9 cellular contexts compared by ENCODE assay signal in the genomic region with DNA sequence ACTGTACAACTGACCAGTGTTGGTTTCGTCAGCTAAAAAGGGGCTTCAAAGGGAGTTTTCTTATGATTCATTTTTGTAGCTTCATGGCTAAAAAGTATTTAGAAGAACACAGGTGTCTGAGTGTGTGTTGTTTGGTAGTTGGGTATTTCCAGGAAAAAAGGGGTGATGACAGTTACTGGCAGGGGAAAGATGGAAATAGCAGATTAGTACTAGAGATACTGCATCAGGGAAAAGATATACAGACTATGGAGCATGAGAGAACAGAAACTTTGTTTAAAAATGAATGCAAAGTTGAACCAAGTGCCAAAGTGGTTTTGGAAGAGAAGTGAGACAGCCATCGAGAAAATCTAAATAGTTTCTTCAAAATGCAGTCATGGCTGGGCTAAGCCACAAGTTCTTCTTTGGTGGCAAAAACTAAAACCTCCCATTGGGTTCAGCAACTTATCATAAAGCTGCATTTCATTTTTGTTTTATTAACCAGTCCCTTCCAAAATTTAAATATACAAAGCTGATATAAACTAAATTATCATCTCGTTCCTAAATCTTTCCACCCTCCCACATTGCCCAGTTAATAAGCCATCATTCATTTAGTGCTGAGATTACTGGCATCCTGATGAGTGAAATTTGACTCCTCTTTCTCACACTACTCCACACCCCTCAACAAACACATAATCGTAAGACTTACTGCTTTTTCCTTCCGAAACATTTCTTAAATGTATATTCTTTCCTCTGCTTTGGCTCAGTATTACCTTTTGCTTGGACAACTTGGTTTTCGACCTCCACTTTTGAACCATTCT. TPM values are rescaled to one million over a fixed set of nuclear protein-coding genes. Genes with fewer than 3 reads are reported as not detected.
DNase-seq lines count a peak whose midpoint lies in the region; ATAC-seq and TF ChIP-seq lines count a peak whose summit lies in the region.
"Had no signal": no experiment of that assay in that cellular context is flagged by ENCODE, and none has a peak within 500 bp of the region (broad histone marks: within the 10 kb centered on the region; RNA-seq: fewer than 3 reads in every experiment).

No MANE protein-coding gene starts in this region.

- H3K36me3 ChIP-seq in uterus: no peaks in the 10 kb centered on the region

- ATAC-seq in GM19452 (IDR thresholded peaks at IDR 0.05; ENCODE audit: unreplicated experiment) (peak; percentile 48), HG03064 (IDR thresholded peaks at IDR 0.05; ENCODE audit: low read depth, unreplicated experiment) (peak; percentile 46)
- peak; percentile 32 for ATAC-seq in activated naive CD8-positive, alpha-beta T cell treated with anti-CD3 and anti-CD28 coated beads, Interleukin-2, amount 10 ng/mL, durations not matched to agents 7 days and 5 days (ENCODE audit: low read depth)

- no peaks in the 10 kb centered on the region for H3K27me3 ChIP-seq in uterus
- H3K27me3 ChIP-seq: MG63 had no signal

- H3K36me3 Mint-ChIP-seq in activated naive CD8-positive, alpha-beta T cell treated with anti-CD3 and anti-CD28 coated beads, Interleukin-2, amount 10 ng/mL, durations not matched to agents 7 days and 5 days: peaks cover 12% of the 10 kb centered on the region
- H3K36me3 Mint-ChIP-seq in endothelial cell (ENCODE audit: low read depth, unreplicated experiment): no peaks in the 10 kb centered on the region

- H3K4me1 ChIP-seq in uterus: no peaks in the 10 kb centered on the region

- H3K27me3 Mint-ChIP-seq in activated naive CD8-positive, alpha-beta T cell treated with anti-CD3 and anti-CD28 coated beads, Interleukin-2, amount 10 ng/mL, durations not matched to agents 7 days and 5 days: no peaks in the 10 kb centered on the region
- H3K27me3 Mint-ChIP-seq in endothelial cell (ENCODE audit: unreplicated experiment): peaks cover 5% of the 10 kb centered on the region

- no peaks in the 10 kb centered on the region for H3K9me3 Mint-ChIP-seq in activated naive CD8-positive, alpha-beta T cell treated with anti-CD3 and anti-CD28 coated beads, Interleukin-2, amount 10 ng/mL, durations not matched to agents 7 days and 5 days
- H3K9me3 Mint-ChIP-seq in endothelial cell (ENCODE audit: unreplicated experiment): no peaks in the 10 kb centered on the region

- POLR2A ChIA-PET in activated naive CD8-positive, alpha-beta T cell treated with anti-CD3 and anti-CD28 coated beads, Interleukin-2, amount 10 ng/mL, durations not matched to agents 7 days and 5 days (lab: Charles Lee): no interaction called here

- TF ChIP-seq CTCF in GM13976 (IDR thresholded peaks at IDR 0.05; ENCODE audit: borderline replicate concordance, control extremely low read depth, extremely low read depth, insufficient read depth, missing control alignments) (no peak), uterus (IDR thresholded peaks at IDR 0.05) (no peak), endothelial cell (IDR thresholded peaks at IDR 0.05; ENCODE audit: unreplicated experiment) (no peak)

- no peaks in the 10 kb centered on the region for H3K9me3 ChIP-seq in uterus
- H3K9me3 ChIP-seq: MG63 had no signal

- DNase-seq in GM13976 (ENCODE audit: low spot score) (peak; percentile 46), putamen (ENCODE audit: low spot score) (no peak), uterus (no peak), endothelial cell (ENCODE audit: low spot score) (no peak), NCI-H1417 treated with DMSO at 0.1 percent for 48 hours (lab: John Stamatoyannopoulos, UW) (no peak)
- DNase-seq in activated naive CD8-positive, alpha-beta T cell treated with anti-CD3 and anti-CD28 coated beads, Interleukin-2, amount 10 ng/mL, durations not matched to agents 7 days and 5 days: no peak
- DNase-seq: MG63 had no signal

- no peak overlapping the region for H3K27ac ChIP-seq in uterus

- H3K4me1 Mint-ChIP-seq in activated naive CD8-positive, alpha-beta T cell treated with anti-CD3 and anti-CD28 coated beads, Interleukin-2, amount 10 ng/mL, durations not matched to agents 7 days and 5 days: peaks cover 33% of the 10 kb centered on the region
- H3K4me1 Mint-ChIP-seq in endothelial cell (ENCODE audit: unreplicated experiment): peaks cover 9% of the 10 kb centered on the region

- peak overlapping the region; percentile 1 for H3K4me3 Mint-ChIP-seq in activated naive CD8-positive, alpha-beta T cell treated with anti-CD3 and anti-CD28 coated beads, Interleukin-2, amount 10 ng/mL, durations not matched to agents 7 days and 5 days
- H3K4me3 Mint-ChIP-seq in endothelial cell (ENCODE audit: unreplicated experiment): no peak overlapping the region

- peak overlapping the region; percentile 44 for H3K27ac Mint-ChIP-seq in activated naive CD8-positive, alpha-beta T cell treated with anti-CD3 and anti-CD28 coated beads, Interleukin-2, amount 10 ng/mL, durations not matched to agents 7 days and 5 days
- no peak overlapping the region for H3K27ac Mint-ChIP-seq in endothelial cell (ENCODE audit: unreplicated experiment)

- intact Hi-C loops in uterus (cut with DNase I; ENCODE audit: low total_unique reads): no loop called here

- no peak overlapping the region for H3K4me3 ChIP-seq in uterus
- H3K4me3 ChIP-seq: MG63 had no signal

- TF ChIP-seq POLR2A in uterus (IDR thresholded peaks at IDR 0.05): no peak

- in situ Hi-C loops in GM13976 (cut with MboI; ENCODE audit: low sequenced_read_pairs, unreplicated experiment): no loop called here

RNA-seq across cellular contexts. Expression of gene ELL2, which starts 33.5 kb away (rescaled TPM):
- 10 to 100 TPM; 11.6 to 15.0 TPM for total RNA-seq in activated naive CD8-positive, alpha-beta T cell treated with anti-CD3 and anti-CD28 coated beads, Interleukin-2, amount 10 ng/mL, durations not matched to agents 7 days and 5 days
- 10 to 100 TPM in 2 of 4 donors, 1 to 10 TPM in 2; 2.3 to 53.2 (median 16.0) TPM for total RNA-seq in uterus
- 21.6 TPM for total RNA-seq in endothelial cell (ENCODE audit: unreplicated experiment)
